In genomic region chr5:134590992-134591659, GRCh38 we compare ENCODE assay signal across 12 cellular contexts. TPM values are rescaled to one million over a fixed set of nuclear protein-coding genes. Genes with fewer than 3 reads are reported as not detected.
DNase-seq lines count a peak whose midpoint lies in the region; ATAC-seq and TF ChIP-seq lines count a peak whose summit lies in the region.
"Had no signal": no experiment of that assay in that cellular context is flagged by ENCODE, and none has a peak within 500 bp of the region (broad histone marks: within the 10 kb centered on the region; RNA-seq: fewer than 3 reads in every experiment).

No MANE protein-coding gene starts in this region.

- TF ChIP-seq POLR2A in heart left ventricle (IDR thresholded peaks at IDR 0.05) = no peak

- ATAC-seq in heart left ventricle (peak in 3 of 4 donors; percentile 5 to 38 (median 20)), upper lobe of right lung (no peak)

- peaks cover 4 to 10% (median 9%) of the 10 kb centered on the region in 4 donors for H3K4me1 Mint-ChIP-seq in CD4-positive, alpha-beta memory T cell

- peak overlapping the region in 1 of 7 donors; percentile 38 for H3K27ac Mint-ChIP-seq in CD4-positive, alpha-beta memory T cell
- H3K27ac Mint-ChIP-seq: IgD-negative memory B cell had no signal

- H3K36me3 ChIP-seq in heart left ventricle = no peaks in the 10 kb centered on the region
- H3K36me3 ChIP-seq in upper lobe of right lung = no peaks in the 10 kb centered on the region
- H3K36me3 ChIP-seq in CD4-positive, alpha-beta memory T cell (ENCODE audit: insufficient read depth, low read length) = no peaks in the 10 kb centered on the region
- H3K36me3 ChIP-seq: adrenal gland, SJSA1 had no signal

- no peaks in the 10 kb centered on the region for H3K27me3 Mint-ChIP-seq in CD4-positive, alpha-beta memory T cell

- POLR2A ChIA-PET in CD4-positive, alpha-beta memory T cell (lab: Charles Lee; ENCODE audit: partially characterized antibody) = no interaction called here

- H3K4me1 ChIP-seq in heart left ventricle (peaks cover 0 to 45% (median 7%) of the 10 kb centered on the region in 12 donors), upper lobe of right lung (peaks cover 5% of the 10 kb centered on the region)
- peaks cover 4% of the 10 kb centered on the region for H3K4me1 ChIP-seq in CD4-positive, alpha-beta memory T cell (ENCODE audit: insufficient read depth, low read length)

- no peaks in the 10 kb centered on the region for H3K36me3 Mint-ChIP-seq in CD4-positive, alpha-beta memory T cell
- H3K36me3 Mint-ChIP-seq: IgD-negative memory B cell had no signal

- H3K9me3 ChIP-seq in heart left ventricle (no peaks in the 10 kb centered on the region), upper lobe of right lung (no peaks in the 10 kb centered on the region)
- no peaks in the 10 kb centered on the region for H3K9me3 ChIP-seq in CD4-positive, alpha-beta memory T cell (ENCODE audit: control insufficient read depth in 1 of 2, low read length in 2 of 2)
- H3K9me3 ChIP-seq: adrenal gland, SJSA1 had no signal

- intact Hi-C loops in heart left ventricle (cut with DNase I) (no loop called here), upper lobe of right lung (cut with DNase I) (no loop called here)
- intact Hi-C loops in CD4-positive, alpha-beta memory T cell (cut with micrococcal nuclease) = no loop called here

- peak overlapping the region in 10 of 12 donors; percentile 22 to 77 (median 46) for H3K27ac ChIP-seq in heart left ventricle
- H3K27ac ChIP-seq in upper lobe of right lung = no peak overlapping the region
- H3K27ac ChIP-seq in CD4-positive, alpha-beta memory T cell (ENCODE audit: low read depth, low read length) = no peak overlapping the region
- H3K27ac ChIP-seq: adrenal gland, SJSA1 had no signal

- WGBS in heart left ventricle, 4 donors = 39 to 56% (median 52%) methylated on average over 4 to 5 of the region's 5 CpGs

- H3K9me3 Mint-ChIP-seq in CD4-positive, alpha-beta memory T cell = no peaks in the 10 kb centered on the region
- H3K9me3 Mint-ChIP-seq: IgD-negative memory B cell had no signal

- CTCF ChIA-PET in CD4-positive, alpha-beta memory T cell (lab: Charles Lee; ENCODE audit: partially characterized antibody) = interaction anchor here (1.0 to 1.8 kb wide), 2 partner anchors 13 to 287 kb away, joined by 4 to 5 read pairs; no protein-coding TSS in a partner anchor

- H3K4me3 Mint-ChIP-seq in CD4-positive, alpha-beta memory T cell = no peak overlapping the region
- H3K4me3 Mint-ChIP-seq: IgD-negative memory B cell had no signal

- H3K4me3 ChIP-seq in heart left ventricle (no peak overlapping the region), upper lobe of right lung (no peak overlapping the region)
- H3K4me3 ChIP-seq in CD4-positive, alpha-beta memory T cell (ENCODE audit: low read length in 2 of 2) = no peak overlapping the region
- H3K4me3 ChIP-seq: adrenal gland, SJSA1 had no signal

- DNase-seq in DMS79 treated with DMSO at 0.1 percent for 48 hours (lab: John Stamatoyannopoulos, UW) (peak; percentile 1), DMS79 (lab: John Stamatoyannopoulos, UW) (no peak), SW480 (ENCODE audit: low spot score) (peak; percentile 95), heart left ventricle (peak in 1 of 5 donors; percentile 43), upper lobe of right lung (no peak), NCI-H226 (no peak)
- DNase-seq in stimulated activated CD4-positive, alpha-beta T cell treated with anti-CD3 and anti-CD28 coated beads, Interleukin-4, amount 100 ng/mL, for 48 hours (ENCODE audit: low read depth in 2 of 2) = peak; percentile 61 to 62
- DNase-seq in CD4-positive, alpha-beta memory T cell = no peak
- DNase-seq: 8988T, adrenal gland had no signal

- TF ChIP-seq CTCF in heart left ventricle (IDR thresholded peaks at IDR 0.05) (no peak), upper lobe of right lung (IDR thresholded peaks at IDR 0.05) (no peak)

- H3K27me3 ChIP-seq in heart left ventricle = no peaks in the 10 kb centered on the region
- H3K27me3 ChIP-seq in upper lobe of right lung = no peaks in the 10 kb centered on the region
- no peaks in the 10 kb centered on the region for H3K27me3 ChIP-seq in CD4-positive, alpha-beta memory T cell (ENCODE audit: insufficient read depth, low read length)
- H3K27me3 ChIP-seq: adrenal gland, SJSA1 had no signal

RNA-seq across cellular contexts. Expression of gene SAR1B, which starts 41.5 kb away (rescaled TPM):
- total RNA-seq in heart left ventricle = 100 to 1,000 TPM in 2 of 9 donors, 10 to 100 TPM in 7; 36.9 to 113 (median 88.0) TPM
- polyA plus RNA-seq in heart left ventricle = 10 to 100 TPM; 33.9 to 62.4 TPM
- total RNA-seq in upper lobe of right lung = 75.9 TPM
- total RNA-seq in CD4-positive, alpha-beta memory T cell = 10 to 100 TPM; 47.5 to 51.4 TPM
- polyA plus RNA-seq in CD4-positive, alpha-beta memory T cell = 10 to 100 TPM; 42.2 to 47.6 TPM

RNA-seq across cellular contexts. Expression of gene SEC24A, which starts 57.5 kb away (rescaled TPM):
- total RNA-seq in heart left ventricle (10 to 100 TPM in 3 of 9 donors, 1 to 10 TPM in 6; 6.7 to 15.7 (median 8.6) TPM), upper lobe of right lung (21.7 TPM)
- polyA plus RNA-seq in heart left ventricle = 1 to 10 TPM; 2.2 to 8.1 TPM
- total RNA-seq in CD4-positive, alpha-beta memory T cell = 10 to 100 TPM; 16.1 to 16.6 TPM
- 1 to 10 TPM; 7.5 to 8.6 TPM for polyA plus RNA-seq in CD4-positive, alpha-beta memory T cell

Comparison
In these comparisons a context has a peak if more than half of its experiments do, and no peak if none do; other contexts are left out.
1. DNase-seq: peak in DMS79 treated with DMSO at 0.1 percent for 48 hours (single experiment), SW480 (single experiment) and stimulated activated CD4-positive, alpha-beta T cell treated with anti-CD3 and anti-CD28 coated beads, Interleukin-4, amount 100 ng/mL, for 48 hours (2 of 2); none in DMS79 (single experiment), upper lobe of right lung (single experiment), NCI-H226 (single experiment) and CD4-positive, alpha-beta memory T cell (0 of 5).
2. H3K27ac ChIP-seq: peak in heart left ventricle (10 of 12); none in upper lobe of right lung (single experiment) and CD4-positive, alpha-beta memory T cell (single experiment).